1 cellular context compared by ENCODE assay signal in genomic region chr2:96265840-96266569, GRCh38.
TF ChIP-seq lines count a peak whose summit lies in the region.

CIAO1 (plus strand) TSS chr2:96266225; CDS start chr2:96266351, 126 bp downstream.
TMEM127 (minus strand) TSS chr2:96265997; CDS start chr2:96265381, 616 bp downstream.

TF ChIP-seq in HEK293, 187 proteins besides CTCF, POLR2A, EP300 and RAD21 (continued from another document):
- TF ChIP-seq PRDM2 (tag by site-specific recombination; IDR thresholded peaks at IDR 0.05; ENCODE audit: borderline replicate concordance) (no peak), SALL2 (tag by site-specific recombination; IDR thresholded peaks at IDR 0.05; ENCODE audit: borderline replicate concordance) (no peak), ZNF701 (tag by site-specific recombination; IDR thresholded peaks at IDR 0.05) (no peak), ZSCAN23 (tag by site-specific recombination; IDR thresholded peaks at IDR 0.05) (0 out of 2 replicates have a peak, but pooled peaks have one; percentile 11)
